ENCODE assay signal across 20 cellular contexts in genomic region chr2:96865654-96866053, GRCh38. TPM values are rescaled to one million over a fixed set of nuclear protein-coding genes. Genes with fewer than 3 reads are reported as not detected.
DNase-seq lines count a peak whose midpoint lies in the region; ATAC-seq and TF ChIP-seq lines count a peak whose summit lies in the region.
"Had no signal": no experiment of that assay in that cellular context is flagged by ENCODE, and none has a peak within 500 bp of the region (broad histone marks: within the 10 kb centered on the region; RNA-seq: fewer than 3 reads in every experiment).

No MANE protein-coding gene starts in this region.

- no peaks in the 10 kb centered on the region for H4K20me1 ChIP-seq in H9 (ENCODE audit: control insufficient read depth, insufficient read depth, insufficient read length)

- H4K8ac ChIP-seq in H9 (replicated peaks; ENCODE audit: insufficient read length, low read depth, low read length) = peak overlapping the region; percentile 47

- POLR2A ChIA-PET in CD4-positive, alpha-beta T cell (lab: Charles Lee) = interaction anchor here (1.8 kb wide), 1 partner anchor 85 kb away, joined by 5 read pairs; no protein-coding TSS in a partner anchor
- POLR2A ChIA-PET in activated CD4-positive, alpha-beta memory T cell treated with anti-CD3 and anti-CD28 coated beads for 36 hours (lab: Charles Lee) = interaction anchor here (1.7 kb wide), 1 partner anchor 8 kb away, joined by 6 read pairs; the partner anchor contains the start of gene ANKRD39

- H2BK120ac ChIP-seq in H9 (ENCODE audit: low read depth, low read length, poor library complexity, severe bottlenecking) = no peak overlapping the region

- peaks cover 10% of the 10 kb centered on the region; the same call in 1 of the 2 replicates for H3K79me2 ChIP-seq in H9 (ENCODE audit: insufficient read depth, low read length)

- no peak overlapping the region for H2BK15ac ChIP-seq in H9 (ENCODE audit: low read depth, low read length)

- no peak overlapping the region for H3K4ac ChIP-seq in H9 (ENCODE audit: low read depth, low read length)

- no peak for ATAC-seq in CD4-positive, alpha-beta T cell (ENCODE audit: poor library complexity)
- ATAC-seq in T-helper 17 cell = no peak
- ATAC-seq: body of pancreas had no signal

- no peak overlapping the region for H3T11ph ChIP-seq in H9 (ENCODE audit: low read length)

- no peak overlapping the region for H3K9ac ChIP-seq in H9 (ENCODE audit: extremely low read depth, insufficient read length, low read length)
- H3K9ac ChIP-seq: KMS-11 had no signal

- H3K4me1 Mint-ChIP-seq in CD4-positive, alpha-beta T cell (ENCODE audit: low read depth) = peaks cover 45% of the 10 kb centered on the region
- peaks cover 9 to 11% of the 10 kb centered on the region in 2 experiments for H3K4me1 Mint-ChIP-seq in H9
- H3K4me1 Mint-ChIP-seq in progenitor cell of endocrine pancreas (ENCODE audit: low read depth) = peaks cover 14% of the 10 kb centered on the region
- peaks cover 29% of the 10 kb centered on the region for H3K4me1 Mint-ChIP-seq in T-helper 17 cell
- peaks cover 25% of the 10 kb centered on the region for H3K4me1 Mint-ChIP-seq in activated CD4-positive, alpha-beta memory T cell treated with anti-CD3 and anti-CD28 coated beads for 36 hours (ENCODE audit: low read depth)

- no peak overlapping the region for H3K14ac ChIP-seq in H9 (ENCODE audit: insufficient read depth, low read length)

- H3K27me3 Mint-ChIP-seq in CD4-positive, alpha-beta T cell = no peaks in the 10 kb centered on the region
- H3K27me3 Mint-ChIP-seq in H9 (ENCODE audit: low read depth) (no peaks in the 10 kb centered on the region), progenitor cell of endocrine pancreas (no peaks in the 10 kb centered on the region), T-helper 17 cell (no peaks in the 10 kb centered on the region)
- H3K27me3 Mint-ChIP-seq in activated CD4-positive, alpha-beta memory T cell treated with anti-CD3 and anti-CD28 coated beads for 36 hours = no peaks in the 10 kb centered on the region

- no CpG with 5 or more reads among the region's 16 CpGs for WGBS in H9 (ENCODE audit: extremely low coverage, insufficient read length, low lambda C conversion rate)
- WGBS in esophagus squamous epithelium, 2 donors = 76 to 77% methylated on average over 15 to 16 of the region's 16 CpGs

- no peak overlapping the region for H2BK12ac ChIP-seq in H9 (ENCODE audit: insufficient read length, low read depth, low read length)

- H3K27ac ChIP-seq in CD4-positive, alpha-beta T cell (ENCODE audit: low read depth, low read length) = no peak overlapping the region
- H3K27ac ChIP-seq in H9 (ENCODE audit: insufficient read length, low read depth, low read length) (no peak overlapping the region), esophagus squamous epithelium (peak overlapping the region in 3 of 4 donors; percentile 95 to 100 (median 98))
- H3K27ac ChIP-seq: KMS-11 had no signal

- intact Hi-C loops in CD4-positive, alpha-beta T cell (cut with DNase I, micrococcal nuclease) = no loop called here
- intact Hi-C loops in esophagus squamous epithelium (cut with DNase I) = no loop called here
- intact Hi-C loops in activated CD4-positive, alpha-beta memory T cell treated with anti-CD3 and anti-CD28 coated beads for 36 hours (cut with micrococcal nuclease) = no loop called here

- no peak overlapping the region for H3K18ac ChIP-seq in H9 (ENCODE audit: insufficient read length, low read depth, low read length)

- no peaks in the 10 kb centered on the region for H3K27me3 ChIP-seq in CD4-positive, alpha-beta T cell (ENCODE audit: control insufficient read depth, insufficient read depth, low read length)
- no peaks in the 10 kb centered on the region for H3K27me3 ChIP-seq in H9 (ENCODE audit: insufficient read depth, low read length)
- no peaks in the 10 kb centered on the region for H3K27me3 ChIP-seq in esophagus squamous epithelium
- H3K27me3 ChIP-seq: body of pancreas had no signal

- H2BK5ac ChIP-seq in H9 (ENCODE audit: insufficient read length, low read length) = no peak overlapping the region

- peaks cover 42 to 70% (median 49%) of the 10 kb centered on the region in 3 donors for H3K36me3 ChIP-seq in esophagus squamous epithelium

- H2BK20ac ChIP-seq in H9 (ENCODE audit: low read depth, low read length, poor library complexity, severe bottlenecking) = no peak overlapping the region

- H2AK5ac ChIP-seq in H9 (ENCODE audit: insufficient read length, low read length) = no peak overlapping the region

- H3K23ac ChIP-seq in H9 (ENCODE audit: insufficient read length, low read depth, low read length) = no peak overlapping the region

- H3K4me1 ChIP-seq in H9 (ENCODE audit: insufficient read depth, low read length) = 0 out of 2 replicates have a peak, but pooled peaks cover 3% of the 10 kb centered on the region
- peaks cover 32 to 86% (median 39%) of the 10 kb centered on the region in 3 donors for H3K4me1 ChIP-seq in esophagus squamous epithelium

- no peak for TF ChIP-seq CTCF in CD4-positive, alpha-beta T cell (IDR thresholded peaks at IDR 0.05)
- no peak for TF ChIP-seq CTCF in H9 (conservative IDR thresholded peaks at IDR 0.05)
- TF ChIP-seq CTCF in esophagus squamous epithelium (IDR thresholded peaks at IDR 0.05) = no peak
- TF ChIP-seq CTCF in progenitor cell of endocrine pancreas (IDR thresholded peaks at IDR 0.05; ENCODE audit: unreplicated experiment) = no peak

- H4K91ac ChIP-seq in H9 (ENCODE audit: insufficient read length, low read depth, low read length) = no peak overlapping the region

- CTCF ChIA-PET in CD4-positive, alpha-beta T cell (lab: Charles Lee) = no interaction called here
- CTCF ChIA-PET in activated CD4-positive, alpha-beta memory T cell treated with anti-CD3 and anti-CD28 coated beads for 36 hours (lab: Charles Lee) = interaction anchor here (1.1 kb wide), 1 partner anchor 249 kb away, joined by 3 read pairs; no protein-coding TSS in a partner anchor

- TF ChIP-seq POLR2A in esophagus squamous epithelium (IDR thresholded peaks at IDR 0.05) = no peak

- no peaks in the 10 kb centered on the region for H3K9me3 ChIP-seq in CD4-positive, alpha-beta T cell (ENCODE audit: control insufficient read depth, low read length)
- H3K9me3 ChIP-seq in H9 (ENCODE audit: control insufficient read depth, low read depth, low read length) = no peaks in the 10 kb centered on the region
- no peaks in the 10 kb centered on the region for H3K9me3 ChIP-seq in esophagus squamous epithelium
- H3K9me3 ChIP-seq in T-helper 17 cell (ENCODE audit: control insufficient read depth, low read length, poor library complexity, severe bottlenecking) = no peaks in the 10 kb centered on the region
- H3K9me3 ChIP-seq: body of pancreas had no signal

- DNase-seq in CD4-positive, alpha-beta T cell = no peak
- DNase-seq in H9 = no peak
- no peak for DNase-seq in esophagus squamous epithelium (lab: John Stamatoyannopoulos, UW)
- DNase-seq in progenitor cell of endocrine pancreas (ENCODE audit: low spot score, unreplicated experiment) = no peak
- DNase-seq in HuH-7.5 (ENCODE audit: low spot score) = no peak
- no peak for DNase-seq in COR-L47 (lab: John Stamatoyannopoulos, UW)
- DNase-seq in T-helper 17 cell = no peak
- DNase-seq in activated CD4-positive, alpha-beta memory T cell treated with anti-CD3 and anti-CD28 coated beads for 36 hours = no peak
- DNase-seq: activated naive CD8-positive, alpha-beta T cell treated with anti-CD3 and anti-CD28 coated beads for 36 hours; activated T-cell treated with anti-CD3 and anti-CD28 coated beads, Interleukin-2, amount 50 U/mL, for 1 hour; body of pancreas; Calu3; EL; hypothalamus; NCI-H187 treated with DMSO at 0.1 percent for 48 hours; NCI-H446; NK-92 treated with Interleukin-12 subunit alpha and Interleukin-12 subunit beta, amount 100 ng/mL, for 24 hours; RPMI8226 had no signal

- H3K23me2 ChIP-seq in H9 (ENCODE audit: insufficient read length, low read depth, low read length, poor library complexity, severe bottlenecking) = peaks cover 15% of the 10 kb centered on the region

- no peak overlapping the region for H2AFZ ChIP-seq in H9 (ENCODE audit: low read length)

- H3K4me3 Mint-ChIP-seq in CD4-positive, alpha-beta T cell = peak overlapping the region; percentile 67
- H3K4me3 Mint-ChIP-seq in H9 (peak overlapping the region in 1 of 2 experiments; percentile 10; a peak in 3 of 5 replicates), progenitor cell of endocrine pancreas (ENCODE audit: low read depth) (peak overlapping the region; percentile 37), T-helper 17 cell (no peak overlapping the region)
- H3K4me3 Mint-ChIP-seq in activated CD4-positive, alpha-beta memory T cell treated with anti-CD3 and anti-CD28 coated beads for 36 hours = no peak overlapping the region
- H3K4me3 Mint-ChIP-seq: activated naive CD8-positive, alpha-beta T cell treated with anti-CD3 and anti-CD28 coated beads for 36 hours; memory B cell had no signal

- H3K36me3 Mint-ChIP-seq in CD4-positive, alpha-beta T cell (ENCODE audit: low read depth) = peaks cover 63% of the 10 kb centered on the region
- H3K36me3 Mint-ChIP-seq in H9 (ENCODE audit: insufficient read depth in 1 of 3, low read depth in 3 of 3) = peaks cover 24 to 60% (median 58%) of the 10 kb centered on the region in 3 experiments; a peak in 6 of 7 replicates
- H3K36me3 Mint-ChIP-seq in progenitor cell of endocrine pancreas (ENCODE audit: insufficient read depth) = peaks cover 13% of the 10 kb centered on the region
- H3K36me3 Mint-ChIP-seq in T-helper 17 cell (ENCODE audit: low read depth) = no peaks in the 10 kb centered on the region
- H3K36me3 Mint-ChIP-seq in activated CD4-positive, alpha-beta memory T cell treated with anti-CD3 and anti-CD28 coated beads for 36 hours = peaks cover 21% of the 10 kb centered on the region
- H3K36me3 Mint-ChIP-seq: memory B cell had no signal

- H3K4me3 ChIP-seq in esophagus squamous epithelium = no peak overlapping the region
- H3K4me3 ChIP-seq: body of pancreas had no signal

- H3K27ac Mint-ChIP-seq in CD4-positive, alpha-beta T cell = no peak overlapping the region
- peak overlapping the region in 2 of 3 experiments; percentile 37 to 44; a peak in 1 of 7 replicates for H3K27ac Mint-ChIP-seq in H9
- peak overlapping the region; percentile 59 for H3K27ac Mint-ChIP-seq in progenitor cell of endocrine pancreas
- no peak overlapping the region for H3K27ac Mint-ChIP-seq in T-helper 17 cell
- no peak overlapping the region for H3K27ac Mint-ChIP-seq in activated CD4-positive, alpha-beta memory T cell treated with anti-CD3 and anti-CD28 coated beads for 36 hours
- H3K27ac Mint-ChIP-seq: activated naive CD8-positive, alpha-beta T cell treated with anti-CD3 and anti-CD28 coated beads for 36 hours; memory B cell had no signal

- no peak overlapping the region for H3K4me2 ChIP-seq in H9 (ENCODE audit: insufficient read depth, insufficient read length, low read length)
- H3K4me2 ChIP-seq: KMS-11 had no signal

- no peak overlapping the region for H4K5ac ChIP-seq in H9 (ENCODE audit: insufficient read length, low read depth, low read length)

- no peak overlapping the region for H3K56ac ChIP-seq in H9 (ENCODE audit: insufficient read length, low read depth, low read length)

- H3K9me3 Mint-ChIP-seq in CD4-positive, alpha-beta T cell = no peaks in the 10 kb centered on the region
- no peaks in the 10 kb centered on the region for H3K9me3 Mint-ChIP-seq in H9
- H3K9me3 Mint-ChIP-seq in progenitor cell of endocrine pancreas (ENCODE audit: low read depth) = no peaks in the 10 kb centered on the region
- no peaks in the 10 kb centered on the region for H3K9me3 Mint-ChIP-seq in activated CD4-positive, alpha-beta memory T cell treated with anti-CD3 and anti-CD28 coated beads for 36 hours
- H3K9me3 Mint-ChIP-seq: activated naive CD8-positive, alpha-beta T cell treated with anti-CD3 and anti-CD28 coated beads for 36 hours; memory B cell had no signal

- peaks cover 10% of the 10 kb centered on the region for H3K79me1 ChIP-seq in H9 (ENCODE audit: insufficient read depth, low read depth, low read length, poor library complexity, severe bottlenecking)

RNA-seq across cellular contexts. Expression of gene SEMA4C, which starts 4.2 kb away (rescaled TPM):
- total RNA-seq in CD4-positive, alpha-beta T cell = 10 to 100 TPM; 55.8 to 56.8 TPM
- 81.6 and 87.2 TPM in 2 replicates for total RNA-seq in H9 (2021)
- total RNA-seq in esophagus squamous epithelium = 10 to 100 TPM in 2 of 4 donors, 1 to 10 TPM in 2; 7.4 to 23.8 (median 12.8) TPM
- 74.8 and 75.0 TPM in 2 replicates for total RNA-seq in progenitor cell of endocrine pancreas
- total RNA-seq in T-helper 17 cell = 10 to 100 TPM; 25.5 to 30.9 TPM
- 10 to 100 TPM; 13.9 to 18.8 TPM for total RNA-seq in activated CD4-positive, alpha-beta memory T cell treated with anti-CD3 and anti-CD28 coated beads for 36 hours

RNA-seq across cellular contexts. Expression of gene ANKRD39, which starts 7.8 kb away (rescaled TPM):
- total RNA-seq in CD4-positive, alpha-beta T cell = 10 to 100 TPM; 17.2 to 18.3 TPM
- 13.0 and 13.9 TPM in 2 replicates for total RNA-seq in H9 (2021)
- 10 to 100 TPM in 3 of 4 donors, 1 to 10 TPM in 1; 7.1 to 17.2 (median 14.0) TPM for total RNA-seq in esophagus squamous epithelium
- total RNA-seq in progenitor cell of endocrine pancreas = 16.1 and 17.4 TPM in 2 replicates
- total RNA-seq in T-helper 17 cell = 10 to 100 TPM; 16.8 to 18.6 TPM
- 10 to 100 TPM; 29.0 to 35.1 TPM for total RNA-seq in activated CD4-positive, alpha-beta memory T cell treated with anti-CD3 and anti-CD28 coated beads for 36 hours

RNA-seq across cellular contexts. Expression of gene ANKRD23, which starts 21.8 kb away (rescaled TPM):
- total RNA-seq in CD4-positive, alpha-beta T cell = 10 to 100 TPM in 1 of 2 experiments, 1 to 10 TPM in 1; 6.2 to 10.4 TPM
- total RNA-seq in H9 (2021) (2.3 and 2.4 TPM in 2 replicates), esophagus squamous epithelium (1 to 10 TPM in 3 of 4 donors, under 1 TPM in 1; 1.00 to 3.4 (median 2.1) TPM), progenitor cell of endocrine pancreas (6.1 and 8.3 TPM in 2 replicates), T-helper 17 cell (10 to 100 TPM in 1 of 2 donors, 1 to 10 TPM in 1; 7.6 to 11.2 TPM)
- 1 to 10 TPM; 5.8 to 7.6 TPM for total RNA-seq in activated CD4-positive, alpha-beta memory T cell treated with anti-CD3 and anti-CD28 coated beads for 36 hours

RNA-seq across cellular contexts. Expression of gene CNNM3, which starts 49.6 kb away (rescaled TPM):
- 10 to 100 TPM; 48.7 to 53.5 TPM for total RNA-seq in CD4-positive, alpha-beta T cell
- total RNA-seq in H9 (2021) = 22.8 and 25.0 TPM in 2 replicates
- 10 to 100 TPM in 1 of 4 donors, 1 to 10 TPM in 3; 3.7 to 10.2 (median 5.5) TPM for total RNA-seq in esophagus squamous epithelium
- total RNA-seq in progenitor cell of endocrine pancreas = 48.4 and 54.0 TPM in 2 replicates
- 10 to 100 TPM; 30.8 to 39.5 TPM for total RNA-seq in T-helper 17 cell
- total RNA-seq in activated CD4-positive, alpha-beta memory T cell treated with anti-CD3 and anti-CD28 coated beads for 36 hours = 10 to 100 TPM; 16.3 to 22.2 TPM

Comparison
In these comparisons a context has a peak if more than half of its experiments do, and no peak if none do; other contexts are left out.
1. H3K27ac ChIP-seq: peak in esophagus squamous epithelium (3 of 4); none in CD4-positive, alpha-beta T cell (single experiment) and H9 (single experiment).
2. H3K27ac Mint-ChIP-seq: peak in H9 (2 of 3) and progenitor cell of endocrine pancreas (single experiment); none in CD4-positive, alpha-beta T cell (single experiment), T-helper 17 cell (single experiment) and activated CD4-positive, alpha-beta memory T cell treated with anti-CD3 and anti-CD28 coated beads for 36 hours (single experiment).
3. H3K4me3 Mint-ChIP-seq: peak in CD4-positive, alpha-beta T cell (single experiment) and progenitor cell of endocrine pancreas (single experiment); none in T-helper 17 cell (single experiment) and activated CD4-positive, alpha-beta memory T cell treated with anti-CD3 and anti-CD28 coated beads for 36 hours (single experiment).